In the genomic region with DNA sequence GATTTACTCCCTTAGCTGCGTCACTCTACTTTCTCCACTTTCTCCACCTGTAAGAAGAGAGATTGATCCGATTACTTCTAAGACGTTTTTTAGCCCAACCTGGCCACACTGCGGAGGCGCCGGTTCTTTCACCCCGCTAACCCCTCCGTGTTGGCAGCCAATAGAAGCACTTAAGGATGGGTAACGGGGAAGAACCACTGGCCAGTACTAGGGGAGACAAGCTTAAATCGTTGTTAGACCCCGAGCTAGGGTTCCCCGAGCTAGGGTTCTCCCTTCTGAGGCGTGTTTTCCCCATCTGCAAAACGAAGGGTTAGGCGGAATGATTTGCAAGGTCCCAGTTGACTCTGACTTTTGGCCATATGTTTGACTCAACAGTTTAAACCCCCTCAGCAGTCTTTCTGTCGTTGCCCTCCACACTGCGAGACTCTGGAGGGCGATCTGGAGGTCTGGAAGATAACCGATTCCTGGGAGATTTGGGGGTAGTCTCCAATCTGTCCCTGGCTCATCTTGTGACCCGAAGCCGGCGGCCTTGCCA, we compare ENCODE assay signal across 8 cellular contexts. TPM values are rescaled to one million over a fixed set of nuclear protein-coding genes. Genes with fewer than 3 reads are reported as not detected.
A peak's percentile ranks its signal among the peaks of the same experiment; 100 is the strongest.
DNase-seq lines count a peak whose midpoint lies in the region; ATAC-seq and TF ChIP-seq lines count a peak whose summit lies in the region.

No MANE protein-coding gene starts in this region.

- no peaks in the 10 kb centered on the region for H3K9me3 Mint-ChIP-seq in T-helper 2 cell treated with Interferon-gamma antibody and Interleukin-4, amounts not matched to agents 5 μg/mL and 100 μg/mL, for 36 hours
- H3K9me3 Mint-ChIP-seq in mesothelial cell of epicardium = peaks cover 3% of the 10 kb centered on the region

- H3K36me3 ChIP-seq in HEK293 (ENCODE audit: control insufficient read depth in 2 of 2, insufficient read depth in 1 of 2, low read length in 2 of 2) (peaks cover 8 to 17% of the 10 kb centered on the region in 2 experiments), NT2/D1 (ENCODE audit: insufficient read depth, insufficient read length, low read length) (peaks cover 27% of the 10 kb centered on the region)

- H3K27me3 ChIP-seq in NT2/D1 (ENCODE audit: insufficient read depth, insufficient read length) = no peaks in the 10 kb centered on the region

- H3K9me3 ChIP-seq in HEK293 (ENCODE audit: control insufficient read depth, insufficient read depth, low read depth, low read length) (no peaks in the 10 kb centered on the region), NT2/D1 (ENCODE audit: insufficient read depth, low read length) (0 out of 2 replicates have a peak, but pooled peaks cover 3% of the 10 kb centered on the region)

- TF ChIP-seq CTCF in HEK293 (tag by site-specific recombination; IDR thresholded peaks at IDR 0.05) (no peak), coronary artery (IDR thresholded peaks at IDR 0.05) (no peak), mesothelial cell of epicardium (IDR thresholded peaks at IDR 0.05; ENCODE audit: unreplicated experiment) (no peak)

- H3K36me3 Mint-ChIP-seq in T-helper 2 cell treated with Interferon-gamma antibody and Interleukin-4, amounts not matched to agents 5 μg/mL and 100 μg/mL, for 36 hours (ENCODE audit: low read depth) = peaks cover 23% of the 10 kb centered on the region
- peaks cover 9% of the 10 kb centered on the region for H3K36me3 Mint-ChIP-seq in mesothelial cell of epicardium

- H3K4me3 ChIP-seq in HEK293 (ENCODE audit: low read depth, low read length) (peak overlapping the region; percentile 98), NT2/D1 (ENCODE audit: insufficient read length, low read depth) (peak overlapping the region; percentile 84), coronary artery (peak overlapping the region; percentile 92)

- peak overlapping the region; percentile 94 for H3K27ac Mint-ChIP-seq in T-helper 2 cell treated with Interferon-gamma antibody and Interleukin-4, amounts not matched to agents 5 μg/mL and 100 μg/mL, for 36 hours
- H3K27ac Mint-ChIP-seq in mesothelial cell of epicardium = peak overlapping the region; percentile 98

- no peak for DNase-seq in T-helper 2 cell treated with Interferon-gamma antibody and Interleukin-4, amounts not matched to agents 5 μg/mL and 100 μg/mL, for 36 hours (ENCODE audit: low spot score)
- DNase-seq in T-helper 2 cell (no peak), NT2/D1 (ENCODE audit: low read depth, low spot score) (peak; percentile 38), coronary artery (ENCODE audit: low spot score) (no peak), mesothelial cell of epicardium (ENCODE audit: low spot score in 2 of 2, unreplicated experiment in 2 of 2) (no peak), globus pallidus (ENCODE audit: low spot score) (no peak)

- H3K4me1 Mint-ChIP-seq in T-helper 2 cell treated with Interferon-gamma antibody and Interleukin-4, amounts not matched to agents 5 μg/mL and 100 μg/mL, for 36 hours (ENCODE audit: low read depth) = peaks cover 35% of the 10 kb centered on the region
- peaks cover 22% of the 10 kb centered on the region for H3K4me1 Mint-ChIP-seq in mesothelial cell of epicardium

- POLR2A ChIA-PET in HEK293 (lab: Yijun Ruan, JAX) = interaction anchor here (0.6 to 1.8 kb wide), 11 partner anchors 10 to 1262 kb away, joined by 3 to 7 read pairs (median 3); no protein-coding TSS in a partner anchor

- H3K27ac ChIP-seq in HEK293 (ENCODE audit: extremely low read depth, low read depth, low read length) (peak overlapping the region; percentile 82), coronary artery (peak overlapping the region; percentile 78 to 93)

- ATAC-seq in GM18858 (IDR thresholded peaks at IDR 0.05; ENCODE audit: unreplicated experiment) = no peak

- no peaks in the 10 kb centered on the region for H3K27me3 Mint-ChIP-seq in T-helper 2 cell treated with Interferon-gamma antibody and Interleukin-4, amounts not matched to agents 5 μg/mL and 100 μg/mL, for 36 hours (ENCODE audit: low read depth)
- no peaks in the 10 kb centered on the region for H3K27me3 Mint-ChIP-seq in mesothelial cell of epicardium (ENCODE audit: low read depth)

- H3K4me3 Mint-ChIP-seq in T-helper 2 cell treated with Interferon-gamma antibody and Interleukin-4, amounts not matched to agents 5 μg/mL and 100 μg/mL, for 36 hours = peak overlapping the region; percentile 90
- peak overlapping the region; percentile 96 for H3K4me3 Mint-ChIP-seq in mesothelial cell of epicardium

- H3K4me1 ChIP-seq in HEK293 (ENCODE audit: control insufficient read depth, insufficient read depth, low read length) (0 out of 2 replicates have a peak, but pooled peaks cover 3% of the 10 kb centered on the region), NT2/D1 (ENCODE audit: insufficient read depth, insufficient read length) (no peaks in the 10 kb centered on the region)

- peak overlapping the region; percentile 84 for H3K9ac ChIP-seq in NT2/D1 (ENCODE audit: insufficient read length, low read depth)

- CTCF ChIA-PET in HEK293 (lab: Yijun Ruan, JAX) = interaction anchor here (0.6 to 1.1 kb wide), 3 partner anchors 52 to 655 kb away, joined by 3 read pairs; no protein-coding TSS in a partner anchor

TF ChIP-seq in HEK293, 187 proteins besides CTCF, POLR2A, EP300 and RAD21 (continues in another document):
- no peak for TF ChIP-seq ZNF175 (tag by site-specific recombination; IDR thresholded peaks at IDR 0.05)
- TF ChIP-seq ZNF174 (tag by site-specific recombination; IDR thresholded peaks at IDR 0.05) = no peak
- no peak for TF ChIP-seq ZSCAN16 (tag by site-specific recombination; IDR thresholded peaks at IDR 0.05)
- TF ChIP-seq ZXDB (tag by site-specific recombination; IDR thresholded peaks at IDR 0.05) = no peak
- TF ChIP-seq, protein P1, sequence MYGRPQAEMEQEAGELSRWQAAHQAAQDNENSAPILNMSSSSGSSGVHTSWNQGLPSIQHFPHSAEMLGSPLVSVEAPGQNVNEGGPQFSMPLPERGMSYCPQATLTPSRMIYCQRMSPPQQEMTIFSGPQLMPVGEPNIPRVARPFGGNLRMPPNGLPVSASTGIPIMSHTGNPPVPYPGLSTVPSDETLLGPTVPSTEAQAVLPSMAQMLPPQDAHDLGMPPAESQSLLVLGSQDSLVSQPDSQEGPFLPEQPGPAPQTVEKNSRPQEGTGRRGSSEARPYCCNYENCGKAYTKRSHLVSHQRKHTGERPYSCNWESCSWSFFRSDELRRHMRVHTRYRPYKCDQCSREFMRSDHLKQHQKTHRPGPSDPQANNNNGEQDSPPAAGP (tag by site-specific recombination; IDR thresholded peaks at IDR 0.05) = no peak
- TF ChIP-seq, protein P2, sequence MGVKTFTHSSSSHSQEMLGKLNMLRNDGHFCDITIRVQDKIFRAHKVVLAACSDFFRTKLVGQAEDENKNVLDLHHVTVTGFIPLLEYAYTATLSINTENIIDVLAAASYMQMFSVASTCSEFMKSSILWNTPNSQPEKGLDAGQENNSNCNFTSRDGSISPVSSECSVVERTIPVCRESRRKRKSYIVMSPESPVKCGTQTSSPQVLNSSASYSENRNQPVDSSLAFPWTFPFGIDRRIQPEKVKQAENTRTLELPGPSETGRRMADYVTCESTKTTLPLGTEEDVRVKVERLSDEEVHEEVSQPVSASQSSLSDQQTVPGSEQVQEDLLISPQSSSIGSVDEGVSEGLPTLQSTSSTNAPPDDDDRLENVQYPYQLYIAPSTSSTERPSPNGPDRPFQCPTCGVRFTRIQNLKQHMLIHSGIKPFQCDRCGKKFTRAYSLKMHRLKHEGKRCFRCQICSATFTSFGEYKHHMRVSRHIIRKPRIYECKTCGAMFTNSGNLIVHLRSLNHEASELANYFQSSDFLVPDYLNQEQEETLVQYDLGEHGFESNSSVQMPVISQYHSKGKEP (tag by site-specific recombination; IDR thresholded peaks at IDR 0.05) = no peak
- TF ChIP-seq ZBTB48 (tag by site-specific recombination; IDR thresholded peaks at IDR 0.05) = 0 out of 2 replicates have a peak, but pooled peaks have one; percentile 12
- no peak for TF ChIP-seq ZFHX2 (tag by site-specific recombination; conservative IDR thresholded peaks at IDR 0.05)
- TF ChIP-seq, protein P3, sequence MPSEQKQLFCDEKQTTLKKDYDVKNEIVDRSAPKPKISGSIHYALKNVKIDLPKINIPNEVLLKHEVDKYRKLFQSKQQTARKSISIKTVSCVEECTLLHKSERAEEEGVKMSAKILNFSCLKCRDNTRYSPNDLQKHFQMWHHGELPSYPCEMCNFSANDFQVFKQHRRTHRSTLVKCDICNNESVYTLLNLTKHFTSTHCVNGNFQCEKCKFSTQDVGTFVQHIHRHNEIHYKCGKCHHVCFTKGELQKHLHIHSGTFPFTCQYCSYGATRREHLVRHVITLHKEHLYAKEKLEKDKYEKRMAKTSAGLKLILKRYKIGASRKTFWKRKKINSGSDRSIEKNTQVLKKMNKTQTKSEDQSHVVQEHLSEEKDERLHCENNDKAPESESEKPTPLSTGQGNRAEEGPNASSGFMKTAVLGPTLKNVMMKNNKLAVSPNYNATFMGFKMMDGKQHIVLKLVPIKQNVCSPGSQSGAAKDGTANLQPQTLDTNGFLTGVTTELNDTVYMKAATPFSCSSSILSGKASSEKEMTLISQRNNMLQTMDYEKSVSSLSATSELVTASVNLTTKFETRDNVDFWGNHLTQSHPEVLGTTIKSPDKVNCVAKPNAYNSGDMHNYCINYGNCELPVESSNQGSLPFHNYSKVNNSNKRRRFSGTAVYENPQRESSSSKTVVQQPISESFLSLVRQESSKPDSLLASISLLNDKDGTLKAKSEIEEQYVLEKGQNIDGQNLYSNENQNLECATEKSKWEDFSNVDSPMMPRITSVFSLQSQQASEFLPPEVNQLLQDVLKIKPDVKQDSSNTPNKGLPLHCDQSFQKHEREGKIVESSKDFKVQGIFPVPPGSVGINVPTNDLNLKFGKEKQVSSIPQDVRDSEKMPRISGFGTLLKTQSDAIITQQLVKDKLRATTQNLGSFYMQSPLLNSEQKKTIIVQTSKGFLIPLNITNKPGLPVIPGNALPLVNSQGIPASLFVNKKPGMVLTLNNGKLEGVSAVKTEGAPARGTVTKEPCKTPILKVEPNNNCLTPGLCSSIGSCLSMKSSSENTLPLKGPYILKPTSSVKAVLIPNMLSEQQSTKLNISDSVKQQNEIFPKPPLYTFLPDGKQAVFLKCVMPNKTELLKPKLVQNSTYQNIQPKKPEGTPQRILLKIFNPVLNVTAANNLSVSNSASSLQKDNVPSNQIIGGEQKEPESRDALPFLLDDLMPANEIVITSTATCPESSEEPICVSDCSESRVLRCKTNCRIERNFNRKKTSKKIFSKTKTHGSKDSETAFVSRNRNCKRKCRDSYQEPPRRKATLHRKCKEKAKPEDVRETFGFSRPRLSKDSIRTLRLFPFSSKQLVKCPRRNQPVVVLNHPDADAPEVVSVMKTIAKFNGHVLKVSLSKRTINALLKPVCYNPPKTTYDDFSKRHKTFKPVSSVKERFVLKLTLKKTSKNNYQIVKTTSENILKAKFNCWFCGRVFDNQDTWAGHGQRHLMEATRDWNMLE (tag by site-specific recombination; conservative IDR thresholded peaks at IDR 0.05; ENCODE audit: low read depth) = no peak
- TF ChIP-seq BCL11A (tag by site-specific recombination; IDR thresholded peaks at IDR 0.05; ENCODE audit: low read depth) = no peak

RNA-seq across cellular contexts. Expression of a gene that starts 0.6 kb away (rescaled TPM):
- total RNA-seq in mesothelial cell of epicardium = 7.5 to 10.0 TPM (median 8.3 TPM) in 3 replicates
